Comparison of ENCODE assay signal across 1 cellular context in the genomic region with DNA sequence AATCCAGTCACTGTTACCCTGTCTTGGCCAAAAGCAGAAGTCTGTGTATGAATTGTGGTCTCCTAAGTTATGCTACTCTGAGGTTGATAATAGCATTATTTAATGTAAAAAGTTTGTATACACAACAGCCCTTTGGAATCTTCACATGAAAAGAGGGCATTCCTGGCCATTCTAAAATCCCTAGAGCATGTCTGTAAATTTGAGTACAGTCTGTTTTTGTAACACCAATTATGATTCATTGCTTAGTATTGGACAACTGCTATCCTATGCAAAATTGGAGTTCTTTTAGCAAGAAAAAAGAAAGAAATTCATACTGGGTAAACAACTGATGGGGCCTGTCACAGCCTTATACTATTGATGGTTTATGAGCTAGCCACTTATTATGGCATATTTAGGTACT.
TF ChIP-seq lines count a peak whose summit lies in the region.

No MANE protein-coding gene starts in this region.

TF ChIP-seq in HCT116, 20 proteins besides CTCF, POLR2A, EP300 and RAD21 (continued from another document):
- no peak for TF ChIP-seq CBX3 (IDR thresholded peaks at IDR 0.05; ENCODE audit: low read depth)
- no peak for TF ChIP-seq FOSL1 (IDR thresholded peaks at IDR 0.05; ENCODE audit: low read depth)
- TF ChIP-seq, protein P1, sequence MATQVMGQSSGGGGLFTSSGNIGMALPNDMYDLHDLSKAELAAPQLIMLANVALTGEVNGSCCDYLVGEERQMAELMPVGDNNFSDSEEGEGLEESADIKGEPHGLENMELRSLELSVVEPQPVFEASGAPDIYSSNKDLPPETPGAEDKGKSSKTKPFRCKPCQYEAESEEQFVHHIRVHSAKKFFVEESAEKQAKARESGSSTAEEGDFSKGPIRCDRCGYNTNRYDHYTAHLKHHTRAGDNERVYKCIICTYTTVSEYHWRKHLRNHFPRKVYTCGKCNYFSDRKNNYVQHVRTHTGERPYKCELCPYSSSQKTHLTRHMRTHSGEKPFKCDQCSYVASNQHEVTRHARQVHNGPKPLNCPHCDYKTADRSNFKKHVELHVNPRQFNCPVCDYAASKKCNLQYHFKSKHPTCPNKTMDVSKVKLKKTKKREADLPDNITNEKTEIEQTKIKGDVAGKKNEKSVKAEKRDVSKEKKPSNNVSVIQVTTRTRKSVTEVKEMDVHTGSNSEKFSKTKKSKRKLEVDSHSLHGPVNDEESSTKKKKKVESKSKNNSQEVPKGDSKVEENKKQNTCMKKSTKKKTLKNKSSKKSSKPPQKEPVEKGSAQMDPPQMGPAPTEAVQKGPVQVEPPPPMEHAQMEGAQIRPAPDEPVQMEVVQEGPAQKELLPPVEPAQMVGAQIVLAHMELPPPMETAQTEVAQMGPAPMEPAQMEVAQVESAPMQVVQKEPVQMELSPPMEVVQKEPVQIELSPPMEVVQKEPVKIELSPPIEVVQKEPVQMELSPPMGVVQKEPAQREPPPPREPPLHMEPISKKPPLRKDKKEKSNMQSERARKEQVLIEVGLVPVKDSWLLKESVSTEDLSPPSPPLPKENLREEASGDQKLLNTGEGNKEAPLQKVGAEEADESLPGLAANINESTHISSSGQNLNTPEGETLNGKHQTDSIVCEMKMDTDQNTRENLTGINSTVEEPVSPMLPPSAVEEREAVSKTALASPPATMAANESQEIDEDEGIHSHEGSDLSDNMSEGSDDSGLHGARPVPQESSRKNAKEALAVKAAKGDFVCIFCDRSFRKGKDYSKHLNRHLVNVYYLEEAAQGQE (IDR thresholded peaks at IDR 0.05; ENCODE audit: low read depth) = no peak
- TF ChIP-seq CEBPB (IDR thresholded peaks at IDR 0.05; ENCODE audit: low read depth) = no peak
- TF ChIP-seq SIN3A (IDR thresholded peaks at IDR 0.05; ENCODE audit: low read depth) = no peak
TF ChIP-seq in HCT116: peak in this region for 0.
